9 cellular contexts compared by ENCODE assay signal in the genomic region with DNA sequence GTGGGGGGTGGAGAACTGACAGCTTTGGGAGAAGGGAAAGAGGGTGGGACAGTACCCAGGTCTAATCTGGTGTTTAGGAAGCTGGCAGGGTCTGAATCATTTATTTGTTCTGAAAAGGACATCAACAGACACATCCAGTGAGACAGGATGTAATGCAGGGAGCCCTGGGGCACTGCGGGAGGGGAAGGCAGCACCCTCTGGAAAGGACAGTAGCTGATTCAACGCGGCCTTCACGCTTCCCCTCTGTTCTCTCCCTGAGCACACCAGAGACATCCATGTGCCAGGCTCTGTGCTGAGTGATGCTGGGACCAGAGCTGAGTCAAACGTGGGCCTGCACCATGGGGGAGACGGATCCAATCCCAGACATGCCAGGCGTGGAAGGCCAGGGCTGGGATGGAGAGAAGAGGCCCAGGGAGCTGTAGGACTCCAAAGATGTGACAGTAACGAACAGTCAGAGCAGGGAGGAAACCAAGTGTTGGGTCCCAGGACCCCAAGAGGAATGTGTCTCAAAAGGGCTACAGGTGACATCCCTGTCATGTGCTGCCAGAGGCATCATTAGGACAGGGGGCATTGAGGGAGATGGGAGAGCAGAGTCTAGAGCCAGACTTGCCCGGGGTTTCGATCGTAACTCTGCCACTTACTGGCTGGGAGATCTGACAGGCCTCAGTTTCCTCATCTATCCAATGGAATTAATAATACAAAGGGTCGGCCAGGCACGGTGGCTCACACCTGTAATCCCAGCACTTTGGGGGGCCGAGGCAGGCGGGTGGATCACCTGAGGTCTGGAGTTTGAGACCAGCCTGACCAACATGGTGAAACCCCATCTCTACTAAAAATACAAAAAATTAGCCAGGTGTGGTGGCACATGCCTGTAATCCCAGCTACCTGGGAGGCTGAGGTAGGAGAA. TPM values are rescaled to one million over a fixed set of nuclear protein-coding genes. Genes with fewer than 3 reads are reported as not detected.
DNase-seq lines count a peak whose midpoint lies in the region; ATAC-seq, FAIRE-seq and TF ChIP-seq lines count a peak whose summit lies in the region.
"Had no signal": no experiment of that assay in that cellular context is flagged by ENCODE, and none has a peak within 500 bp of the region (broad histone marks: within the 10 kb centered on the region; RNA-seq: fewer than 3 reads in every experiment).

No MANE protein-coding gene starts in this region.

- H3K4me3 ChIP-seq in astrocyte (ENCODE audit: insufficient read depth, low read depth, low read length) (no peak overlapping the region), HepG2 (replicated peaks in 1 of 3; ENCODE audit: insufficient read depth in 1 of 3, low read depth in 2 of 3, low read length in 3 of 3) (peak overlapping the region in 2 of 3 experiments; percentile 68 to 90; a peak in 4 of 6 replicates), transverse colon (no peak overlapping the region)

- ATAC-seq in HepG2, result no peak

- H3K36me3 ChIP-seq in astrocyte (ENCODE audit: insufficient read depth, low read length), result no peaks in the 10 kb centered on the region
- H3K36me3 ChIP-seq in HepG2 (replicated peaks in 1 of 2; ENCODE audit: control insufficient read depth in 1 of 2, insufficient read depth in 2 of 2, low read length in 2 of 2), result no peaks in the 10 kb centered on the region
- no peaks in the 10 kb centered on the region for H3K36me3 ChIP-seq in transverse colon

- WGBS in HepG2 (ENCODE audit: low lambda C conversion rate), result 64% methylated on average over 8 of the region's 15 CpGs
- 78 to 82% methylated on average over 7 to 15 of the region's 15 CpGs for WGBS in transverse colon (ENCODE audit: low coverage in 1 of 2), 2 donors

- H2AFZ ChIP-seq in astrocyte (ENCODE audit: low read depth, low read length) (no peak overlapping the region), HepG2 (ENCODE audit: low read length) (no peak overlapping the region)

- H3K4me2 ChIP-seq in astrocyte (ENCODE audit: low read length) (no peak overlapping the region), HepG2 (ENCODE audit: low read depth, low read length) (peak overlapping the region; percentile 100)

- H3K36me3 Mint-ChIP-seq in activated naive CD4-positive, alpha-beta T cell treated with anti-CD3 and anti-CD28 coated beads, Interleukin-2, amount 50 U/mL, for 24 hours, result no peaks in the 10 kb centered on the region
- peaks cover 2% of the 10 kb centered on the region for H3K36me3 Mint-ChIP-seq in astrocyte (ENCODE audit: low read depth, unreplicated experiment)

- intact Hi-C loops in HepG2 (cut with micrococcal nuclease; ENCODE audit: unreplicated experiment), result no loop called here
- intact Hi-C loops in transverse colon (cut with DNase I; ENCODE audit: low total_unique reads), result no loop called here

- H3K9me3 Mint-ChIP-seq in activated naive CD4-positive, alpha-beta T cell treated with anti-CD3 and anti-CD28 coated beads, Interleukin-2, amount 50 U/mL, for 24 hours, result no peaks in the 10 kb centered on the region
- no peaks in the 10 kb centered on the region for H3K9me3 Mint-ChIP-seq in astrocyte (ENCODE audit: unreplicated experiment)

- H3K4me1 ChIP-seq in astrocyte (ENCODE audit: insufficient read depth, low read length) (peaks cover 35% of the 10 kb centered on the region), HepG2 (ENCODE audit: insufficient read depth, low read length) (peaks cover 70% of the 10 kb centered on the region), transverse colon (peaks cover 11 to 36% (median 15%) of the 10 kb centered on the region in 4 donors)

- in situ Hi-C loops in HepG2 (cut with HindIII; ENCODE audit: extremely low pct_ligation_motif_present, low pct_unique_long_range_greater_than_20kb), result no loop called here
- in situ Hi-C loops in transverse colon (cut with MboI; ENCODE audit: low pct_ligation_motif_present in 1 of 4, low pct_unique_long_range_greater_than_20kb in 1 of 4, low sequenced_read_pairs in 3 of 4), result no loop called here

- no peak for TF ChIP-seq EP300 in HepG2 (IDR thresholded peaks at IDR 0.05; ENCODE audit: low read depth in 2 of 2, low read length in 2 of 2)
- no peak for TF ChIP-seq EP300 in HepG2 (CRISPR knock-in tag; IDR thresholded peaks at IDR 0.05; ENCODE audit: borderline replicate concordance)
- TF ChIP-seq EP300 in transverse colon (IDR thresholded peaks at IDR 0.05; ENCODE audit: low read depth), result no peak

- TF ChIP-seq RAD21 in HepG2 (CRISPR knock-in tag; IDR thresholded peaks at IDR 0.05), result no peak

- H3K4me1 Mint-ChIP-seq in activated naive CD4-positive, alpha-beta T cell treated with anti-CD3 and anti-CD28 coated beads, Interleukin-2, amount 50 U/mL, for 24 hours, result peaks cover 56% of the 10 kb centered on the region
- H3K4me1 Mint-ChIP-seq in astrocyte (ENCODE audit: low read depth, unreplicated experiment), result peaks cover 20% of the 10 kb centered on the region

- no peaks in the 10 kb centered on the region for H3K27me3 Mint-ChIP-seq in activated naive CD4-positive, alpha-beta T cell treated with anti-CD3 and anti-CD28 coated beads, Interleukin-2, amount 50 U/mL, for 24 hours
- no peaks in the 10 kb centered on the region for H3K27me3 Mint-ChIP-seq in astrocyte (ENCODE audit: low read depth, unreplicated experiment)

- TF ChIP-seq CTCF in astrocyte (IDR thresholded peaks at IDR 0.05; ENCODE audit: insufficient read depth, low read depth, low read length), result no peak
- TF ChIP-seq CTCF in HepG2 (CRISPR knock-in tag; IDR thresholded peaks at IDR 0.05), result no peak
- TF ChIP-seq CTCF in transverse colon (IDR thresholded peaks at IDR 0.05), result no peak
- no peak for TF ChIP-seq CTCF in GM10248 (IDR thresholded peaks at IDR 0.05; ENCODE audit: control extremely low read depth, extremely low read depth, low read depth, missing control alignments)

- FAIRE-seq in astrocyte (lab: Jason Lieb, UNC) (no peak), HepG2 (lab: Jason Lieb, UNC) (no peak)

- peak overlapping the region; percentile 82 for H3K27ac Mint-ChIP-seq in activated naive CD4-positive, alpha-beta T cell treated with anti-CD3 and anti-CD28 coated beads, Interleukin-2, amount 50 U/mL, for 24 hours
- H3K27ac Mint-ChIP-seq in astrocyte (ENCODE audit: unreplicated experiment), result peak overlapping the region; percentile 79

- H3K4me3 Mint-ChIP-seq in activated naive CD4-positive, alpha-beta T cell treated with anti-CD3 and anti-CD28 coated beads, Interleukin-2, amount 50 U/mL, for 24 hours, result peak overlapping the region; percentile 52
- H3K4me3 Mint-ChIP-seq in astrocyte (ENCODE audit: unreplicated experiment), result peak overlapping the region; percentile 72

- no peak overlapping the region for H3K27ac ChIP-seq in astrocyte (ENCODE audit: low read depth, low read length)
- H3K27ac ChIP-seq in HepG2 (ENCODE audit: extremely low read length, insufficient read depth, low read length), result peak overlapping the region; percentile 100
- peak overlapping the region; percentile 98 to 100 (median 100) for H3K27ac ChIP-seq in transverse colon

- H3K79me2 ChIP-seq in astrocyte (ENCODE audit: insufficient read depth, low read length) (peaks cover 20% of the 10 kb centered on the region), HepG2 (ENCODE audit: insufficient read depth, low read length) (peaks cover 49% of the 10 kb centered on the region)

- TF ChIP-seq POLR2A in HepG2 (IDR thresholded peaks at IDR 0.05; ENCODE audit: insufficient read depth in 1 of 2, low read depth in 2 of 2, low read length in 2 of 2), result peak; percentile 65 to 73
- TF ChIP-seq POLR2A in transverse colon (IDR thresholded peaks at IDR 0.05), result no peak

- POLR2A ChIA-PET in HepG2 (lab: Yijun Ruan, JAX), result interaction anchor here (0.9 to 7.8 kb wide), 6 partner anchors 9 to 111 kb away, joined by 3 to 309 read pairs (median 108); a partner anchor contains a TSS
- POLR2A ChIA-PET in GM10248 (lab: Yijun Ruan, JAX), result no interaction called here

- no peak for DNase-seq in activated naive CD4-positive, alpha-beta T cell treated with Interleukin-2 at 50 U/mL for 16 hours
- DNase-seq in astrocyte (ENCODE audit: low read depth) (no peak), HepG2 (ENCODE audit: low spot score) (peak; percentile 76), transverse colon (no peak), NCI-H526 (lab: John Stamatoyannopoulos, UW) (no peak), NCI-H1048 (lab: John Stamatoyannopoulos, UW) (no peak), GM10248 (ENCODE audit: extremely low spot score) (no peak)

- CTCF ChIA-PET in HepG2 (lab: Yijun Ruan, JAX; ENCODE audit: low intra/inter-chr PET ratio, low total read pairs) (no interaction called here), GM10248 (lab: Yijun Ruan, JAX) (interaction anchor here (1.4 to 2.1 kb wide), 3 partner anchors 24 to 44 kb away, joined by 3 to 11 read pairs (median 8); a partner anchor contains a TSS)

- H4K20me1 ChIP-seq in astrocyte (ENCODE audit: insufficient read depth, low read length), result peaks cover 4% of the 10 kb centered on the region
- no peaks in the 10 kb centered on the region for H4K20me1 ChIP-seq in HepG2 (ENCODE audit: insufficient read depth, low read length)

- no TSS peak for BruUV-seq in HepG2 (replicated peaks; lab: Mats Ljungman, UMichigan)

- H3K9me3 ChIP-seq in astrocyte (ENCODE audit: insufficient read depth, low read depth, low read length) (no peaks in the 10 kb centered on the region), HepG2 (ENCODE audit: low read length) (no peaks in the 10 kb centered on the region), transverse colon (no peaks in the 10 kb centered on the region)

- H3K9ac ChIP-seq in astrocyte (ENCODE audit: low read length) (no peak overlapping the region), HepG2 (ENCODE audit: insufficient read depth, low read depth, low read length) (peak overlapping the region; percentile 100)

- H3K27me3 ChIP-seq in astrocyte (ENCODE audit: insufficient read depth, low read length) (no peaks in the 10 kb centered on the region), HepG2 (ENCODE audit: control insufficient read depth in 1 of 2, insufficient read depth in 2 of 2, low read length in 2 of 2) (peaks cover 0 to 4% of the 10 kb centered on the region in 2 experiments; a peak in 2 of 5 replicates), transverse colon (no peaks in the 10 kb centered on the region)

RNA-seq across cellular contexts. Expression of a gene that starts 1.7 kb away (rescaled TPM):
- 64.3 and 72.5 TPM in 2 replicates for total RNA-seq in astrocyte
- 678 and 853 TPM in 2 replicates for total RNA-seq in HepG2 (2016; rRNA removed; fragmentation: Illumina TruSeq; extraction: Trizol)
- 187 and 190 TPM in 2 replicates for total RNA-seq in HepG2 (2016; cell fraction: cytosol; rRNA removed; fragmentation: Illumina TruSeq; extraction: Trizol; ENCODE audit: low read depth)
- 701 and 868 TPM in 2 replicates for total RNA-seq in HepG2 (2016; cell fraction: insoluble cytoplasmic fraction; rRNA removed; fragmentation: Illumina TruSeq; extraction: Trizol)
- 206 and 231 TPM in 2 replicates for total RNA-seq in HepG2 (2016; cell fraction: membrane; rRNA removed; fragmentation: Illumina TruSeq; extraction: Trizol)
- total RNA-seq in HepG2 (2016; cell fraction: nucleus; rRNA removed; fragmentation: Illumina TruSeq; extraction: Trizol), result 228 and 251 TPM in 2 replicates
- 1,171 and 1,314 TPM in 2 replicates for polyA plus RNA-seq in HepG2 (2011; rRNA removed)
- 1,380 and 2,015 TPM in 2 replicates for polyA plus RNA-seq in HepG2 (2011; cell fraction: cytosol; rRNA removed)
- polyA plus RNA-seq in HepG2 (2011; cell fraction: nucleus; rRNA removed), result 550 and 597 TPM in 2 replicates
- 654 and 683 TPM in 2 replicates for polyA plus RNA-seq in HepG2 (2012)
- 206 and 220 TPM in 2 replicates for polyA plus RNA-seq in HepG2 (2016; cell fraction: cytosol; fragmentation: Illumina TruSeq; extraction: Trizol; ENCODE audit: low read depth)
- 802 and 838 TPM in 2 replicates for polyA plus RNA-seq in HepG2 (2016; cell fraction: insoluble cytoplasmic fraction; fragmentation: Illumina TruSeq; extraction: Trizol; ENCODE audit: low read depth)
- polyA plus RNA-seq in HepG2 (2016; cell fraction: membrane; fragmentation: Illumina TruSeq; extraction: Trizol; ENCODE audit: low read depth), result 172 and 183 TPM in 2 replicates
- 373 and 382 TPM in 2 replicates for polyA plus RNA-seq in HepG2 (2016; cell fraction: nucleus; fragmentation: Illumina TruSeq; extraction: Trizol; ENCODE audit: insufficient read depth, low read depth)
- polyA minus RNA-seq in HepG2 (2011; rRNA and poly(A)+ RNA removed; ENCODE audit: low replicate concordance), result 108 and 610 TPM in 2 replicates
- 250 and 276 TPM in 2 replicates for polyA minus RNA-seq in HepG2 (2011; cell fraction: cytosol; rRNA and poly(A)+ RNA removed)
- polyA minus RNA-seq in HepG2 (2011; cell fraction: nucleus; rRNA and poly(A)+ RNA removed), result 141 and 147 TPM in 2 replicates
- total RNA-seq in transverse colon, result 100 to 1,000 TPM in 2 of 4 donors, 10 to 100 TPM in 2; 56.9 to 147 (median 99.1) TPM

RNA-seq across cellular contexts. Expression of a gene that starts 4.3 kb away (rescaled TPM):
- 0.84 and 1.4 TPM in 2 replicates for total RNA-seq in astrocyte
- 1.1 and 1.8 TPM in 2 replicates for total RNA-seq in HepG2 (2016; rRNA removed; fragmentation: Illumina TruSeq; extraction: Trizol)
- 2.7 and 4.1 TPM in 2 replicates for total RNA-seq in HepG2 (2016; cell fraction: cytosol; rRNA removed; fragmentation: Illumina TruSeq; extraction: Trizol; ENCODE audit: low read depth)
- 2.4 TPM in 1 of 2 replicates, not detected in the other for total RNA-seq in HepG2 (2016; cell fraction: insoluble cytoplasmic fraction; rRNA removed; fragmentation: Illumina TruSeq; extraction: Trizol)
- total RNA-seq in HepG2 (2016; cell fraction: membrane; rRNA removed; fragmentation: Illumina TruSeq; extraction: Trizol), result 2.3 TPM in 2 replicates
- 2.7 and 6.2 TPM in 2 replicates for total RNA-seq in HepG2 (2016; cell fraction: nucleus; rRNA removed; fragmentation: Illumina TruSeq; extraction: Trizol)
- polyA plus RNA-seq in HepG2 (2011; rRNA removed), result 0.84 and 1.6 TPM in 2 replicates
- not detected in 2 replicates for polyA plus RNA-seq in HepG2 (2011; cell fraction: cytosol; rRNA removed)
- polyA plus RNA-seq in HepG2 (2011; cell fraction: nucleus; rRNA removed), result 1.3 and 2.4 TPM in 2 replicates
- polyA plus RNA-seq in HepG2 (2012), result 3.7 and 5.0 TPM in 2 replicates
- polyA plus RNA-seq in HepG2 (2016; cell fraction: cytosol; fragmentation: Illumina TruSeq; extraction: Trizol; ENCODE audit: low read depth), result 3.6 and 5.6 TPM in 2 replicates
- polyA plus RNA-seq in HepG2 (2016; cell fraction: insoluble cytoplasmic fraction; fragmentation: Illumina TruSeq; extraction: Trizol; ENCODE audit: low read depth), result 1.3 and 2.6 TPM in 2 replicates
- polyA plus RNA-seq in HepG2 (2016; cell fraction: membrane; fragmentation: Illumina TruSeq; extraction: Trizol; ENCODE audit: low read depth), result 2.3 and 2.8 TPM in 2 replicates
- polyA plus RNA-seq in HepG2 (2016; cell fraction: nucleus; fragmentation: Illumina TruSeq; extraction: Trizol; ENCODE audit: insufficient read depth, low read depth), result 5.7 and 13.4 TPM in 2 replicates
- polyA minus RNA-seq in HepG2 (2011; rRNA and poly(A)+ RNA removed; ENCODE audit: low replicate concordance), result 1.4 TPM in 1 of 2 replicates, not detected in the other
- polyA minus RNA-seq in HepG2 (2011; cell fraction: cytosol; rRNA and poly(A)+ RNA removed), result not detected in 2 replicates
- polyA minus RNA-seq in HepG2 (2011; cell fraction: nucleus; rRNA and poly(A)+ RNA removed), result 3.0 and 4.2 TPM in 2 replicates
- total RNA-seq in transverse colon, result not detected

RNA-seq across cellular contexts. Expression of a gene that starts 8.0 kb away (rescaled TPM):
- total RNA-seq in astrocyte, result not detected in 2 replicates
- not detected in 2 replicates for total RNA-seq in HepG2 (2016; rRNA removed; fragmentation: Illumina TruSeq; extraction: Trizol)
- not detected in 2 replicates for total RNA-seq in HepG2 (2016; cell fraction: cytosol; rRNA removed; fragmentation: Illumina TruSeq; extraction: Trizol; ENCODE audit: low read depth)
- total RNA-seq in HepG2 (2016; cell fraction: insoluble cytoplasmic fraction; rRNA removed; fragmentation: Illumina TruSeq; extraction: Trizol), result not detected in 2 replicates
- not detected in 2 replicates for total RNA-seq in HepG2 (2016; cell fraction: membrane; rRNA removed; fragmentation: Illumina TruSeq; extraction: Trizol)
- total RNA-seq in HepG2 (2016; cell fraction: nucleus; rRNA removed; fragmentation: Illumina TruSeq; extraction: Trizol), result not detected in 2 replicates
- polyA plus RNA-seq in HepG2 (2011; rRNA removed), result 0.21 and 0.40 TPM in 2 replicates
- 0.16 TPM in 1 of 2 replicates, not detected in the other for polyA plus RNA-seq in HepG2 (2011; cell fraction: cytosol; rRNA removed)
- not detected in 2 replicates for polyA plus RNA-seq in HepG2 (2011; cell fraction: nucleus; rRNA removed)
- 0.25 and 0.42 TPM in 2 replicates for polyA plus RNA-seq in HepG2 (2012)
- polyA plus RNA-seq in HepG2 (2016; cell fraction: cytosol; fragmentation: Illumina TruSeq; extraction: Trizol; ENCODE audit: low read depth), result not detected in 2 replicates
- not detected in 2 replicates for polyA plus RNA-seq in HepG2 (2016; cell fraction: insoluble cytoplasmic fraction; fragmentation: Illumina TruSeq; extraction: Trizol; ENCODE audit: low read depth)
- polyA plus RNA-seq in HepG2 (2016; cell fraction: membrane; fragmentation: Illumina TruSeq; extraction: Trizol; ENCODE audit: low read depth), result not detected in 2 replicates
- not detected in 2 replicates for polyA plus RNA-seq in HepG2 (2016; cell fraction: nucleus; fragmentation: Illumina TruSeq; extraction: Trizol; ENCODE audit: insufficient read depth, low read depth)
- polyA minus RNA-seq in HepG2 (2011; rRNA and poly(A)+ RNA removed; ENCODE audit: low replicate concordance), result not detected in 2 replicates
- polyA minus RNA-seq in HepG2 (2011; cell fraction: cytosol; rRNA and poly(A)+ RNA removed), result not detected in 2 replicates
- polyA minus RNA-seq in HepG2 (2011; cell fraction: nucleus; rRNA and poly(A)+ RNA removed), result not detected in 2 replicates
- total RNA-seq in transverse colon, result 1 to 10 TPM in 2 of 4 donors, not detected in 2; 1.6 to 3.0 TPM

RNA-seq across cellular contexts. Expression of a gene that starts 22.5 kb away (rescaled TPM):
- total RNA-seq in astrocyte (4.2 and 4.7 TPM in 2 replicates), HepG2 (2016; rRNA removed; fragmentation: Illumina TruSeq; extraction: Trizol) (1.8 and 2.7 TPM in 2 replicates), transverse colon (1 to 10 TPM in 3 of 4 donors, under 1 TPM in 1; 0.60 to 2.2 (median 1.8) TPM)
- 0.62 and 1.0 TPM in 2 replicates for total RNA-seq in HepG2 (2016; cell fraction: cytosol; rRNA removed; fragmentation: Illumina TruSeq; extraction: Trizol; ENCODE audit: low read depth)
- 1.4 and 2.7 TPM in 2 replicates for total RNA-seq in HepG2 (2016; cell fraction: insoluble cytoplasmic fraction; rRNA removed; fragmentation: Illumina TruSeq; extraction: Trizol)
- 1.7 and 1.8 TPM in 2 replicates for total RNA-seq in HepG2 (2016; cell fraction: membrane; rRNA removed; fragmentation: Illumina TruSeq; extraction: Trizol)
- total RNA-seq in HepG2 (2016; cell fraction: nucleus; rRNA removed; fragmentation: Illumina TruSeq; extraction: Trizol), result 3.5 and 4.0 TPM in 2 replicates
- 8.0 and 8.5 TPM in 2 replicates for polyA plus RNA-seq in HepG2 (2011; rRNA removed)
- 3.0 and 3.1 TPM in 2 replicates for polyA plus RNA-seq in HepG2 (2011; cell fraction: cytosol; rRNA removed)
- 31.6 and 35.6 TPM in 2 replicates for polyA plus RNA-seq in HepG2 (2011; cell fraction: nucleus; rRNA removed)
- 6.0 and 7.0 TPM in 2 replicates for polyA plus RNA-seq in HepG2 (2012)
- 1.5 and 1.7 TPM in 2 replicates for polyA plus RNA-seq in HepG2 (2016; cell fraction: cytosol; fragmentation: Illumina TruSeq; extraction: Trizol; ENCODE audit: low read depth)
- polyA plus RNA-seq in HepG2 (2016; cell fraction: insoluble cytoplasmic fraction; fragmentation: Illumina TruSeq; extraction: Trizol; ENCODE audit: low read depth), result 3.4 and 4.1 TPM in 2 replicates
- 3.5 and 3.7 TPM in 2 replicates for polyA plus RNA-seq in HepG2 (2016; cell fraction: membrane; fragmentation: Illumina TruSeq; extraction: Trizol; ENCODE audit: low read depth)
- 13.3 and 13.8 TPM in 2 replicates for polyA plus RNA-seq in HepG2 (2016; cell fraction: nucleus; fragmentation: Illumina TruSeq; extraction: Trizol; ENCODE audit: insufficient read depth, low read depth)
- 0.75 and 3.1 TPM in 2 replicates for polyA minus RNA-seq in HepG2 (2011; rRNA and poly(A)+ RNA removed; ENCODE audit: low replicate concordance)
- 1.5 and 1.7 TPM in 2 replicates for polyA minus RNA-seq in HepG2 (2011; cell fraction: cytosol; rRNA and poly(A)+ RNA removed)
- polyA minus RNA-seq in HepG2 (2011; cell fraction: nucleus; rRNA and poly(A)+ RNA removed), result 7.2 and 9.5 TPM in 2 replicates

RNA-seq across cellular contexts. Expression of a gene that starts 23.3 kb away (rescaled TPM):
- not detected in 2 replicates for total RNA-seq in astrocyte
- total RNA-seq in HepG2 (2016; rRNA removed; fragmentation: Illumina TruSeq; extraction: Trizol), result not detected in 2 replicates
- total RNA-seq in HepG2 (2016; cell fraction: cytosol; rRNA removed; fragmentation: Illumina TruSeq; extraction: Trizol; ENCODE audit: low read depth), result not detected in 2 replicates
- not detected in 2 replicates for total RNA-seq in HepG2 (2016; cell fraction: insoluble cytoplasmic fraction; rRNA removed; fragmentation: Illumina TruSeq; extraction: Trizol)
- total RNA-seq in HepG2 (2016; cell fraction: membrane; rRNA removed; fragmentation: Illumina TruSeq; extraction: Trizol), result 0.19 TPM in 1 of 2 replicates, not detected in the other
- total RNA-seq in HepG2 (2016; cell fraction: nucleus; rRNA removed; fragmentation: Illumina TruSeq; extraction: Trizol), result not detected in 2 replicates
- 1.3 and 1.8 TPM in 2 replicates for polyA plus RNA-seq in HepG2 (2011; rRNA removed)
- polyA plus RNA-seq in HepG2 (2011; cell fraction: cytosol; rRNA removed), result 2.1 and 2.3 TPM in 2 replicates
- 0.72 and 1.6 TPM in 2 replicates for polyA plus RNA-seq in HepG2 (2011; cell fraction: nucleus; rRNA removed)
- polyA plus RNA-seq in HepG2 (2012), result 0.57 and 1.0 TPM in 2 replicates
- polyA plus RNA-seq in HepG2 (2016; cell fraction: cytosol; fragmentation: Illumina TruSeq; extraction: Trizol; ENCODE audit: low read depth), result not detected in 2 replicates
- polyA plus RNA-seq in HepG2 (2016; cell fraction: insoluble cytoplasmic fraction; fragmentation: Illumina TruSeq; extraction: Trizol; ENCODE audit: low read depth), result not detected in 2 replicates
- not detected in 2 replicates for polyA plus RNA-seq in HepG2 (2016; cell fraction: membrane; fragmentation: Illumina TruSeq; extraction: Trizol; ENCODE audit: low read depth)
- polyA plus RNA-seq in HepG2 (2016; cell fraction: nucleus; fragmentation: Illumina TruSeq; extraction: Trizol; ENCODE audit: insufficient read depth, low read depth), result not detected in 2 replicates
- polyA minus RNA-seq in HepG2 (2011; rRNA and poly(A)+ RNA removed; ENCODE audit: low replicate concordance), result 1.3 TPM in 1 of 2 replicates, not detected in the other
- polyA minus RNA-seq in HepG2 (2011; cell fraction: cytosol; rRNA and poly(A)+ RNA removed), result 0.69 TPM in 1 of 2 replicates, not detected in the other
- not detected in 2 replicates for polyA minus RNA-seq in HepG2 (2011; cell fraction: nucleus; rRNA and poly(A)+ RNA removed)
- total RNA-seq in transverse colon, result not detected
- polyA plus RNA-seq: thymus had no signal

Comparison
In these comparisons a context has a peak if more than half of its experiments do, and no peak if none do; other contexts are left out.
1. H3K4me3 ChIP-seq: peak in HepG2 (2 of 3); none in astrocyte (single experiment) and transverse colon (0 of 4).